ENCODE assay signal across 16 cellular contexts in genomic region chr12:80823393-80823792, GRCh38.
A peak's percentile ranks its signal among the peaks of the same experiment; 100 is the strongest.
DNase-seq lines count a peak whose midpoint lies in the region; ATAC-seq and TF ChIP-seq lines count a peak whose summit lies in the region.
"Had no signal": no experiment of that assay in that cellular context is flagged by ENCODE, and none has a peak within 500 bp of the region (broad histone marks: within the 10 kb centered on the region; RNA-seq: fewer than 3 reads in every experiment).

No MANE protein-coding gene starts in this region.

- H3K18ac ChIP-seq in H9 (ENCODE audit: insufficient read length, low read depth, low read length), result no peak overlapping the region
- H3K18ac ChIP-seq in neuronal stem cell (ENCODE audit: low read length), result peak overlapping the region; percentile 6

- H2BK12ac ChIP-seq in H9 (ENCODE audit: insufficient read length, low read depth, low read length), result no peak overlapping the region
- H2BK12ac ChIP-seq in neuronal stem cell (ENCODE audit: low read length), result no peak overlapping the region

- no peak overlapping the region for H3K23ac ChIP-seq in H9 (ENCODE audit: insufficient read length, low read depth, low read length)
- no peak overlapping the region for H3K23ac ChIP-seq in neuronal stem cell (ENCODE audit: low read depth, low read length, poor library complexity)

- ATAC-seq in GM18870 (IDR thresholded peaks at IDR 0.05; ENCODE audit: unreplicated experiment), result no peak
- ATAC-seq: HCT116, HepG2 had no signal

- H4K20me1 ChIP-seq in H9 (ENCODE audit: control insufficient read depth, insufficient read depth, insufficient read length), result no peaks in the 10 kb centered on the region

- H3K27ac ChIP-seq in H9 (ENCODE audit: insufficient read length, low read depth, low read length) (no peak overlapping the region), neuronal stem cell (replicated peaks; ENCODE audit: low read length) (no peak overlapping the region)
- H3K27ac ChIP-seq: C4-2B, GM23248 had no signal

- DNase-seq in H9 (no peak), cerebellum (ENCODE audit: low spot score) (peak; percentile 13), neuronal stem cell (ENCODE audit: low spot score) (no peak), RKO (ENCODE audit: low spot score) (no peak), NAMALWA (ENCODE audit: low spot score) (no peak)
- DNase-seq: ACHN; Caco-2; CD4-positive, alpha-beta T cell; GDM1; GM23248; HFFc6; KG1 had no signal

- WGBS in H9 (ENCODE audit: extremely low coverage, insufficient read length, low lambda C conversion rate), result no CpG with 5 or more reads among the region's 3 CpGs
- WGBS in neuronal stem cell (ENCODE audit: extremely low coverage in 2 of 2, insufficient read length in 2 of 2, insufficient replicate concordance in 1 of 2), 2 donors, result no CpG with 5 or more reads among the region's 3 CpGs

- H2AK5ac ChIP-seq in H9 (ENCODE audit: insufficient read length, low read length) (no peak overlapping the region), neuronal stem cell (ENCODE audit: low read depth, low read length) (no peak overlapping the region)

- H3K4me2 ChIP-seq in H9 (ENCODE audit: insufficient read depth, insufficient read length, low read length) (no peak overlapping the region), neuronal stem cell (ENCODE audit: insufficient read depth, low read length, poor library complexity, severe bottlenecking) (no peak overlapping the region)

- H2AFZ ChIP-seq in H9 (ENCODE audit: low read length), result no peak overlapping the region
- H2AFZ ChIP-seq in neuronal stem cell (ENCODE audit: low read length), result no peak overlapping the region
- H2AFZ ChIP-seq: GM23248 had no signal

- H3K9me3 ChIP-seq in H9 (ENCODE audit: control insufficient read depth, low read depth, low read length) (no peaks in the 10 kb centered on the region), neuronal stem cell (replicated peaks in 1 of 2; ENCODE audit: control insufficient read depth in 2 of 2, insufficient read depth in 1 of 2, low read depth in 1 of 2, low read length in 2 of 2) (peaks cover 5 to 10% of the 10 kb centered on the region in 2 donors)
- H3K9me3 ChIP-seq: Caco-2 had no signal

- no peak overlapping the region; the same call in 1 of the 2 replicates for H3K14ac ChIP-seq in H9 (ENCODE audit: insufficient read depth, low read length)
- no peak overlapping the region for H3K14ac ChIP-seq in neuronal stem cell (ENCODE audit: low read length)

- H4K5ac ChIP-seq in H9 (ENCODE audit: insufficient read length, low read depth, low read length), result no peak overlapping the region

- no peak overlapping the region for H3T11ph ChIP-seq in H9 (ENCODE audit: low read length)

- no peaks in the 10 kb centered on the region for H3K9me3 Mint-ChIP-seq in H9
- H3K9me3 Mint-ChIP-seq: HFFc6 had no signal

- no peak overlapping the region for H3K4ac ChIP-seq in H9 (ENCODE audit: low read depth, low read length)
- H3K4ac ChIP-seq in neuronal stem cell (ENCODE audit: low read length), result no peak overlapping the region

- H2BK120ac ChIP-seq in H9 (ENCODE audit: low read depth, low read length, poor library complexity, severe bottlenecking) (no peak overlapping the region), neuronal stem cell (ENCODE audit: low read depth, low read length) (no peak overlapping the region)

- H3K9ac ChIP-seq in H9 (ENCODE audit: extremely low read depth, insufficient read length, low read length) (no peak overlapping the region), neuronal stem cell (ENCODE audit: low read depth, low read length, poor library complexity) (no peak overlapping the region)
- H3K9ac ChIP-seq: GM23248 had no signal

- H3K36me3 ChIP-seq in neuronal stem cell (replicated peaks in 1 of 2; ENCODE audit: control insufficient read depth in 2 of 2, insufficient read depth in 2 of 2, low read length in 2 of 2), result no peaks in the 10 kb centered on the region

- H3K27me3 ChIP-seq in H9 (ENCODE audit: insufficient read depth, low read length) (no peaks in the 10 kb centered on the region), neuronal stem cell (ENCODE audit: control insufficient read depth in 3 of 3, insufficient read depth in 3 of 3, low read depth in 1 of 3, low read length in 3 of 3) (no peaks in the 10 kb centered on the region)

- no peak overlapping the region for H3K4me3 ChIP-seq in neuronal stem cell (ENCODE audit: low read length in 2 of 2)
- H3K4me3 ChIP-seq: GM23248 had no signal

- no peaks in the 10 kb centered on the region for H3K23me2 ChIP-seq in H9 (ENCODE audit: insufficient read length, low read depth, low read length, poor library complexity, severe bottlenecking)

- no peak overlapping the region for H3K4me3 Mint-ChIP-seq in H9
- H3K4me3 Mint-ChIP-seq: CD4-positive, alpha-beta T cell; HFFc6 had no signal

- H2BK15ac ChIP-seq in H9 (ENCODE audit: low read depth, low read length) (no peak overlapping the region), neuronal stem cell (ENCODE audit: low read length) (no peak overlapping the region)

- peaks cover 6% of the 10 kb centered on the region for H3K4me1 ChIP-seq in H9 (ENCODE audit: insufficient read depth, low read length)
- H3K4me1 ChIP-seq in neuronal stem cell (ENCODE audit: control insufficient read depth in 2 of 2, insufficient read depth in 1 of 2, low read depth in 1 of 2, low read length in 2 of 2), result peaks cover 0 to 8% of the 10 kb centered on the region in 2 donors
- H3K4me1 ChIP-seq: Caco-2 had no signal

- H4K8ac ChIP-seq in H9 (replicated peaks; ENCODE audit: insufficient read length, low read depth, low read length) (no peak overlapping the region), neuronal stem cell (ENCODE audit: low read depth, low read length) (no peak overlapping the region)

- no peak overlapping the region for H2BK5ac ChIP-seq in H9 (ENCODE audit: insufficient read length, low read length)
- H2BK5ac ChIP-seq in neuronal stem cell (ENCODE audit: low read length), result no peak overlapping the region

- peaks cover 0 to 26% (median 9%) of the 10 kb centered on the region in 3 experiments; a peak in 5 of 7 replicates for H3K36me3 Mint-ChIP-seq in H9 (ENCODE audit: insufficient read depth in 1 of 3, low read depth in 3 of 3)

- no peak overlapping the region for H3K27ac Mint-ChIP-seq in H9
- H3K27ac Mint-ChIP-seq: CD4-positive, alpha-beta T cell; HFFc6 had no signal

- H3K4me1 Mint-ChIP-seq in H9, result peaks cover 22 to 26% of the 10 kb centered on the region in 2 experiments

- H3K79me1 ChIP-seq in H9 (ENCODE audit: insufficient read depth, low read depth, low read length, poor library complexity, severe bottlenecking), result no peaks in the 10 kb centered on the region
- no peaks in the 10 kb centered on the region for H3K79me1 ChIP-seq in neuronal stem cell (ENCODE audit: low read depth, low read length)

- H4K91ac ChIP-seq in H9 (ENCODE audit: insufficient read length, low read depth, low read length), result peak overlapping the region; percentile 41
- no peak overlapping the region for H4K91ac ChIP-seq in neuronal stem cell (ENCODE audit: low read depth, low read length, poor library complexity)

- no peaks in the 10 kb centered on the region for H3K79me2 ChIP-seq in H9 (ENCODE audit: insufficient read depth, low read length)

- H3K56ac ChIP-seq in H9 (ENCODE audit: insufficient read length, low read depth, low read length), result no peak overlapping the region

- H3K27me3 Mint-ChIP-seq in H9 (ENCODE audit: low read depth), result no peaks in the 10 kb centered on the region
- H3K27me3 Mint-ChIP-seq: CD4-positive, alpha-beta T cell had no signal

- no peak for TF ChIP-seq CTCF in H9 (conservative IDR thresholded peaks at IDR 0.05)

- H2BK20ac ChIP-seq in H9 (ENCODE audit: low read depth, low read length, poor library complexity, severe bottlenecking), result no peak overlapping the region
